Comparison of ENCODE assay signal across 8 cellular contexts in the genomic region with DNA sequence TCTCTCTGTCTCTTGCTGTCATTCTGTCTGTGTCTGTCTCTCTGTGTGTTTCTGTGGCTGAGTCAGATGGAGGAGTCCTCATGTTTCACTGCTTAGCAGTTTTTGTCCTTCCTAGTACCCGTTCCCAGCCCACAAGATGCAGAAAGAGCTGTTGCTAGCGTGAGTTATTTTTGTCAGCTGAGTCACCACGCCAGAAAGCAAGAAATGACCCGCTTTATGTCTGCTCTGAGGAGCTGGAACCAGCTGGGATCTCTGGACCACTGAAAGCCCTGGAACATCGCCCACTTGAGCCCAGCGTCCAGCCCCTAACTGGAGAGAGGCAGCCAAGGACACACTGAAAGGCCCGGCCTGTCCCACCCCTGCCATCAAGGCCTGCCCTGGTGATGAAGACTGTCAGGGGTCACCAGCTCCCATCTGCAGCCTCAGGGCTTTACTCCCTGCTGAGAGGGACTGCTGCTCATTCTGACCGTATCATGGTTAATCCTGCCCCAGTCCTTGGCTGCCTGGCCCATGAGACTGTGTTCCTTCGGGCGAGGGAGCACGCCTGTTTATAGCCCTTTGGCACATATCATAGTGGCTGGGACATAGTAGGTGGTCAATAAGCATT.
A peak's percentile ranks its signal among the peaks of the same experiment; 100 is the strongest.
DNase-seq lines count a peak whose midpoint lies in the region; ATAC-seq and TF ChIP-seq lines count a peak whose summit lies in the region.

No MANE protein-coding gene starts in this region.

- no peaks in the 10 kb centered on the region for H3K36me3 ChIP-seq in HEK293 (ENCODE audit: control insufficient read depth in 2 of 2, insufficient read depth in 1 of 2, low read length in 2 of 2)
- H3K36me3 ChIP-seq in parathyroid adenoma (ENCODE audit: control insufficient read depth, insufficient read depth, low read length), result no peaks in the 10 kb centered on the region

- ATAC-seq in HG02571 (IDR thresholded peaks at IDR 0.05; ENCODE audit: unreplicated experiment), result no peak

- no peak overlapping the region for H3K4me3 Mint-ChIP-seq in immature natural killer cell

- H3K79me2 ChIP-seq in parathyroid adenoma, result no peaks in the 10 kb centered on the region

- H3K36me3 Mint-ChIP-seq in immature natural killer cell, result no peaks in the 10 kb centered on the region

- H3K9ac ChIP-seq in parathyroid adenoma, result no peak overlapping the region

- peak; percentile 24 for DNase-seq in SIG-M5 (lab: John Stamatoyannopoulos, UW)
- DNase-seq in fibroblast of villous mesenchyme (ENCODE audit: low read depth), result peak; percentile 93
- DNase-seq in immature natural killer cell, result no peak
- DNase-seq in NCI-H2029 treated with DMSO at 0.1 percent for 48 hours (lab: John Stamatoyannopoulos, UW), result no peak
- no peak for DNase-seq in NCI-H2171 treated with DMSO at 0.1 percent for 48 hours (lab: John Stamatoyannopoulos, UW)

- H3K27ac Mint-ChIP-seq in immature natural killer cell, result no peak overlapping the region

- peaks cover 4 to 14% (median 6%) of the 10 kb centered on the region in 3 donors for H3K27me3 Mint-ChIP-seq in immature natural killer cell (ENCODE audit: low read depth in 3 of 3)

- H3K4me1 Mint-ChIP-seq in immature natural killer cell, result no peaks in the 10 kb centered on the region

- no peaks in the 10 kb centered on the region for H3K9me3 ChIP-seq in HEK293 (ENCODE audit: control insufficient read depth, insufficient read depth, low read depth, low read length)
- no peaks in the 10 kb centered on the region for H3K9me3 ChIP-seq in parathyroid adenoma (ENCODE audit: control insufficient read depth, low read length)

- H2AFZ ChIP-seq in parathyroid adenoma, result peak overlapping the region; percentile 69

- H3K9me3 Mint-ChIP-seq in immature natural killer cell, result no peaks in the 10 kb centered on the region

- H3K4me3 ChIP-seq in HEK293 (ENCODE audit: low read depth, low read length), result no peak overlapping the region
- no peak overlapping the region for H3K4me3 ChIP-seq in fibroblast of villous mesenchyme (ENCODE audit: low read depth, low read length)
- H3K4me3 ChIP-seq in parathyroid adenoma (ENCODE audit: low read depth, low read length), result no peak overlapping the region

- H3K4me1 ChIP-seq in HEK293 (ENCODE audit: control insufficient read depth, insufficient read depth, low read length) (no peaks in the 10 kb centered on the region), parathyroid adenoma (peaks cover 9% of the 10 kb centered on the region)

- H3K4me2 ChIP-seq in parathyroid adenoma (ENCODE audit: low read length), result no peak overlapping the region

- TF ChIP-seq CTCF in HEK293 (tag by site-specific recombination; IDR thresholded peaks at IDR 0.05) (no peak), fibroblast of villous mesenchyme (IDR thresholded peaks at IDR 0.05; ENCODE audit: insufficient read depth, low read depth, low read length) (no peak), parathyroid adenoma (IDR thresholded peaks at IDR 0.05) (no peak)

- POLR2A ChIA-PET in HEK293 (lab: Yijun Ruan, JAX), result interaction anchor here (1.5 kb wide), 1 partner anchor 108 kb away, joined by 3 read pairs; no protein-coding TSS in a partner anchor

- no peaks in the 10 kb centered on the region for H3K27me3 ChIP-seq in parathyroid adenoma (ENCODE audit: control insufficient read depth, insufficient read depth, low read length)

- CTCF ChIA-PET in HEK293 (lab: Yijun Ruan, JAX), result no interaction called here

- H3K27ac ChIP-seq in HEK293 (ENCODE audit: extremely low read depth, low read depth, low read length) (no peak overlapping the region), parathyroid adenoma (peak overlapping the region; percentile 47)

TF ChIP-seq in HEK293, 187 proteins besides CTCF, POLR2A, EP300 and RAD21:
- TF ChIP-seq SCRT2 (tag by site-specific recombination; IDR thresholded peaks at IDR 0.05), result 0 out of 2 replicates have a peak, but pooled peaks have one; percentile 15
- TF ChIP-seq ZFHX2 (tag by site-specific recombination; conservative IDR thresholded peaks at IDR 0.05), result peak; percentile 48; the same call in 1 of the 2 replicates
- no peak for TF ChIP-seq ZNF692 (tag by site-specific recombination; IDR thresholded peaks at IDR 0.05)
- TF ChIP-seq FEZF1 (tag by site-specific recombination; IDR thresholded peaks at IDR 0.05), result peak; percentile 27; the same call in 1 of the 2 replicates

Comparison
In these comparisons a context has a peak if more than half of its experiments do, and no peak if none do; other contexts are left out.
1. DNase-seq: peak in SIG-M5 (single experiment) and fibroblast of villous mesenchyme (single experiment); none in immature natural killer cell (0 of 3), NCI-H2029 treated with DMSO at 0.1 percent for 48 hours (single experiment) and NCI-H2171 treated with DMSO at 0.1 percent for 48 hours (single experiment).